8 cellular contexts compared by ENCODE assay signal in the genomic region with DNA sequence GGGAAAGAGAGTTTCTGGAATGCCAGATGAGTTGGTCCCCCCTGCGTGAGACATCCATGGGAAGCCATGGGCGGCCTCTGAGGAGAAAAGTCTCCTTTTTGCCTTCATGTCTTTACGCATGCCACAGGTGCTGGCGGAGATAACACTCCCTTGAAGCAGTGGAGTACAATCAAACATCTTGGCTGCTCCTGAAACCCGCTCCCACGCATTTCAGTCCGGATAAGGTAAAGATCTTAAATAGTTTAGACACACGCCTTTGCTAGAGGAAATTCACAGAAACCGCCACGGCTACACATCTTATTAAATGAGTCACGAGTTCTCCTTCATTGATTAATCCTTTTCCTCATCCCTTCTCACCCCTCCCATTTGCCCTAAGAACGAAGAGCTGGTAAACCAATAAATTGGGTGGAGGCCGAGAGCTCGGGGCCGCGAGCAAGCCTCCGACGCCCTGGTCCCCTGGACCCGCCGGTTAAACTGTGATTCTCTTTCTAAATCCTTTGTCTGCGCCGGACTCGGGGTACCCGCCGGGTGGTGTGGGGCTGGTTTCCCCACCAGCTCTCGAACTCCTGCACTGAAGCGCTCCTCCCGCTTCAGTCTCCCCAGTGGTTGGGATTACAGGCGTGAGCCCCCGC. TPM values are rescaled to one million over a fixed set of nuclear protein-coding genes. Genes with fewer than 3 reads are reported as not detected.
DNase-seq lines count a peak whose midpoint lies in the region; ATAC-seq and TF ChIP-seq lines count a peak whose summit lies in the region.

No MANE protein-coding gene starts in this region.

- H4K8ac ChIP-seq in IMR-90 (ENCODE audit: low read depth in 2 of 2, low read length in 2 of 2) = peak overlapping the region in 1 of 2 experiments; percentile 24; a peak in 2 of 4 replicates

- H3K4me3 ChIP-seq in IMR-90 (ENCODE audit: insufficient read depth, low read depth, low read length) = peak overlapping the region; percentile 60

- H3K9me3 ChIP-seq in IMR-90 (ENCODE audit: control insufficient read depth, insufficient read depth, low read length) = no peaks in the 10 kb centered on the region

- no peak overlapping the region for H2BK5ac ChIP-seq in IMR-90 (ENCODE audit: low read depth, low read length, poor library complexity, severe bottlenecking)

- no peak overlapping the region for H2AK5ac ChIP-seq in IMR-90 (ENCODE audit: low read depth, low read length)

- H3K4me1 ChIP-seq in IMR-90 (ENCODE audit: control insufficient read depth, insufficient read depth, low read length) = no peaks in the 10 kb centered on the region; the same call in 1 of the 2 replicates

- CTCF ChIA-PET in IMR-90 (lab: Yijun Ruan, JAX) = no interaction called here

- H3K27ac Mint-ChIP-seq in activated naive CD4-positive, alpha-beta T cell treated with anti-CD3 and anti-CD28 coated beads, Interleukin-2, amount 50 U/mL, for 72 hours = no peak overlapping the region

- peak overlapping the region; percentile 84 for H2AK9ac ChIP-seq in IMR-90 (replicated peaks; ENCODE audit: low read depth, low read length, poor library complexity)

- peak overlapping the region; percentile 81 for H3K4me2 ChIP-seq in IMR-90 (ENCODE audit: low read depth, low read length)

- intact Hi-C loops in IMR-90 (cut with micrococcal nuclease) = no loop called here

- dilution Hi-C loops in IMR-90 (cut with HindIII; ENCODE audit: low sequenced_read_pairs, unreplicated experiment) = no loop called here

- peak overlapping the region; percentile 59 for H3K9ac ChIP-seq in IMR-90 (ENCODE audit: low read depth, low read length)

- no TSS peak for BruUV-seq in IMR-90 (replicated peaks; lab: Mats Ljungman, UMichigan)

- H3K56ac ChIP-seq in IMR-90 (ENCODE audit: extremely low read depth, insufficient read depth, low read length) = no peak overlapping the region

- peak overlapping the region; percentile 28 for H3K27ac ChIP-seq in IMR-90 (ENCODE audit: insufficient read depth, low read length)

- no peak overlapping the region for H2BK120ac ChIP-seq in IMR-90 (ENCODE audit: low read depth, low read length)

- peaks cover 19 to 21% of the 10 kb centered on the region in 2 donors for H3K36me3 Mint-ChIP-seq in activated naive CD4-positive, alpha-beta T cell treated with anti-CD3 and anti-CD28 coated beads, Interleukin-2, amount 50 U/mL, for 72 hours

- no peaks in the 10 kb centered on the region for H3K27me3 ChIP-seq in IMR-90 (ENCODE audit: control insufficient read depth, insufficient read depth, low read length)

- peaks cover 0 to 7% of the 10 kb centered on the region in 2 experiments; a peak in 1 of 4 replicates for H3K79me1 ChIP-seq in IMR-90 (ENCODE audit: low read depth in 1 of 2, low read length in 2 of 2)

- H3K14ac ChIP-seq in IMR-90 (replicated peaks; ENCODE audit: low read depth, low read length) = peak overlapping the region; percentile 38; the same call in 1 of the 2 replicates

- H2AFZ ChIP-seq in IMR-90 (replicated peaks; ENCODE audit: low read length, poor library complexity) = peak overlapping the region; percentile 100

- H2BK20ac ChIP-seq in IMR-90 (ENCODE audit: low read depth, low read length) = no peak overlapping the region

- 0 out of 2 replicates have a peak overlapping the region, but pooled peaks have one; percentile 9 for H4K91ac ChIP-seq in IMR-90 (ENCODE audit: insufficient read depth, low read depth, low read length)

- TF ChIP-seq RAD21 in IMR-90 (IDR thresholded peaks at IDR 0.05; ENCODE audit: low read length) = no peak

- H2BK15ac ChIP-seq in IMR-90 (ENCODE audit: low read depth, low read length) = no peak overlapping the region

- no peak overlapping the region; the same call in 1 of the 2 replicates for H4K5ac ChIP-seq in IMR-90 (ENCODE audit: low read depth, low read length)

- DNase-seq in IMR-90 (peak; percentile 6), iPS-NIHi7 (ENCODE audit: extremely low spot score) (peak; percentile 9), NCI-H1417 (lab: John Stamatoyannopoulos, UW) (no peak), NOMO-1 (lab: John Stamatoyannopoulos, UW; ENCODE audit: unreplicated experiment in 2 of 2) (no peak)
- no peak for DNase-seq in activated naive CD4-positive, alpha-beta T cell treated with anti-CD3 and anti-CD28 coated beads, Interleukin-2, amount 50 U/mL, for 72 hours (ENCODE audit: low spot score in 2 of 2)
- DNase-seq in stimulated activated CD4-positive, alpha-beta T cell treated with anti-CD3 and anti-CD28 coated beads, Interleukin-12 subunit alpha, Interleukin-12 subunit beta, amount 100 ng/mL, for 48 hours (ENCODE audit: low read depth in 2 of 3, low spot score in 1 of 3) = peak; percentile 38 to 46 (median 40)

- no peaks in the 10 kb centered on the region; the same call in 1 of the 2 replicates for H4K20me1 ChIP-seq in IMR-90 (ENCODE audit: insufficient read depth, low read length)

- TF ChIP-seq POLR2A in IMR-90 (IDR thresholded peaks at IDR 0.05; ENCODE audit: low read depth, low read length) = no peak

- H3K4ac ChIP-seq in IMR-90 (ENCODE audit: low read depth, low read length) = peak overlapping the region; percentile 46; the same call in 1 of the 2 replicates

- H3K23ac ChIP-seq in IMR-90 (ENCODE audit: low read depth, low read length) = no peak overlapping the region

- H3K36me3 ChIP-seq in IMR-90 (ENCODE audit: control insufficient read depth, insufficient read depth, low read length) = no peaks in the 10 kb centered on the region

- peaks cover 5 to 6% of the 10 kb centered on the region in 2 donors for H3K9me3 Mint-ChIP-seq in activated naive CD4-positive, alpha-beta T cell treated with anti-CD3 and anti-CD28 coated beads, Interleukin-2, amount 50 U/mL, for 72 hours

- in situ Hi-C loops in IMR-90 (cut with MboI; ENCODE audit: low sequenced_read_pairs) = no loop called here

- no peaks in the 10 kb centered on the region; the same call in 1 of the 2 replicates for H3K9me1 ChIP-seq in IMR-90 (ENCODE audit: insufficient read depth, low read length)

- POLR2A ChIA-PET in IMR-90 (lab: Charles Lee; ENCODE audit: unreplicated experiment) = no interaction called here

- no peak overlapping the region for H3K18ac ChIP-seq in IMR-90 (ENCODE audit: low read depth, low read length)

- TF ChIP-seq CTCF in IMR-90 (conservative IDR thresholded peaks at IDR 0.05; ENCODE audit: low read depth, low read length) = no peak

- ATAC-seq in IMR-90 (ENCODE audit: low read depth) (no peak; the same call in 1 of the 2 replicates), HG02884 (IDR thresholded peaks at IDR 0.05; ENCODE audit: unreplicated experiment) (no peak), HG03025 (IDR thresholded peaks at IDR 0.05; ENCODE audit: low FRiP score, unreplicated experiment) (no peak)
- ATAC-seq in activated naive CD4-positive, alpha-beta T cell treated with anti-CD3 and anti-CD28 coated beads, Interleukin-2, amount 50 U/mL, for 72 hours = peak; percentile 69 to 74

- 31% methylated on average over 10 of the region's 30 CpGs; no CpG with 5 or more reads in 1 of the 2 experiments for WGBS in IMR-90 (ENCODE audit: extremely low coverage in 2 of 2, insufficient read length in 1 of 2), 2 experiments

TF ChIP-seq in IMR-90, 13 proteins besides CTCF, POLR2A, EP300 and RAD21:
- TF ChIP-seq BHLHE40 (IDR thresholded peaks at IDR 0.05; ENCODE audit: low read depth, low read length) (no peak), MAZ (IDR thresholded peaks at IDR 0.05; ENCODE audit: borderline replicate concordance, low read depth, low read length) (no peak), NFE2L2 (IDR thresholded peaks at IDR 0.05; ENCODE audit: low read depth, low read length) (no peak), FOS (IDR thresholded peaks at IDR 0.05; ENCODE audit: low read depth, low read length) (no peak), RCOR1 (IDR thresholded peaks at IDR 0.05; ENCODE audit: insufficient replicate concordance, low read length) (no peak), RFX5 (IDR thresholded peaks at IDR 0.05; ENCODE audit: low read depth, low read length) (no peak), MAFK (IDR thresholded peaks at IDR 0.05; ENCODE audit: low read depth, low read length) (no peak), MXI1 (IDR thresholded peaks at IDR 0.05; ENCODE audit: borderline replicate concordance, low read depth, low read length) (no peak)
- TF ChIP-seq, protein P1, sequence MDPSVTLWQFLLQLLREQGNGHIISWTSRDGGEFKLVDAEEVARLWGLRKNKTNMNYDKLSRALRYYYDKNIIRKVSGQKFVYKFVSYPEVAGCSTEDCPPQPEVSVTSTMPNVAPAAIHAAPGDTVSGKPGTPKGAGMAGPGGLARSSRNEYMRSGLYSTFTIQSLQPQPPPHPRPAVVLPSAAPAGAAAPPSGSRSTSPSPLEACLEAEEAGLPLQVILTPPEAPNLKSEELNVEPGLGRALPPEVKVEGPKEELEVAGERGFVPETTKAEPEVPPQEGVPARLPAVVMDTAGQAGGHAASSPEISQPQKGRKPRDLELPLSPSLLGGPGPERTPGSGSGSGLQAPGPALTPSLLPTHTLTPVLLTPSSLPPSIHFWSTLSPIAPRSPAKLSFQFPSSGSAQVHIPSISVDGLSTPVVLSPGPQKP (IDR thresholded peaks at IDR 0.05; ENCODE audit: borderline replicate concordance, low read depth, low read length) = no peak
- TF ChIP-seq, protein P2, sequence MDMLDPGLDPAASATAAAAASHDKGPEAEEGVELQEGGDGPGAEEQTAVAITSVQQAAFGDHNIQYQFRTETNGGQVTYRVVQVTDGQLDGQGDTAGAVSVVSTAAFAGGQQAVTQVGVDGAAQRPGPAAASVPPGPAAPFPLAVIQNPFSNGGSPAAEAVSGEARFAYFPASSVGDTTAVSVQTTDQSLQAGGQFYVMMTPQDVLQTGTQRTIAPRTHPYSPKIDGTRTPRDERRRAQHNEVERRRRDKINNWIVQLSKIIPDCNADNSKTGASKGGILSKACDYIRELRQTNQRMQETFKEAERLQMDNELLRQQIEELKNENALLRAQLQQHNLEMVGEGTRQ (IDR thresholded peaks at IDR 0.05; ENCODE audit: low read depth, low read length) = no peak

RNA-seq across cellular contexts. Expression of a gene that starts 6.6 kb away (rescaled TPM):
- total RNA-seq in IMR-90 (2012; rRNA removed) = 10.8 and 14.2 TPM in 2 replicates
- polyA plus RNA-seq in IMR-90 (2012; rRNA removed) = 3.4 and 3.8 TPM in 2 replicates
- 1.3 and 1.4 TPM in 2 replicates for polyA plus RNA-seq in IMR-90 (2012; cell fraction: cytosol; rRNA removed)
- 2.1 and 2.2 TPM in 2 replicates for polyA plus RNA-seq in IMR-90 (2012; cell fraction: nucleus; rRNA removed; ENCODE audit: low replicate concordance)
- total RNA-seq in activated naive CD4-positive, alpha-beta T cell treated with anti-CD3 and anti-CD28 coated beads, Interleukin-2, amount 50 U/mL, for 72 hours = 10 to 100 TPM in 1 of 2 donors, 1 to 10 TPM in 1; 6.2 to 10.1 TPM

RNA-seq across cellular contexts. Expression of a gene that starts 32.1 kb away (rescaled TPM):
- 4.5 and 5.6 TPM in 2 replicates for total RNA-seq in IMR-90 (2012; rRNA removed)
- polyA plus RNA-seq in IMR-90 (2012; rRNA removed) = 1.2 and 1.8 TPM in 2 replicates
- polyA plus RNA-seq in IMR-90 (2012; cell fraction: cytosol; rRNA removed) = 0.19 and 0.33 TPM in 2 replicates
- 0.10 and 1.0 TPM in 2 replicates for polyA plus RNA-seq in IMR-90 (2012; cell fraction: nucleus; rRNA removed; ENCODE audit: low replicate concordance)
- total RNA-seq in activated naive CD4-positive, alpha-beta T cell treated with anti-CD3 and anti-CD28 coated beads, Interleukin-2, amount 50 U/mL, for 72 hours = 1 to 10 TPM; 3.2 to 4.5 TPM

Comparison
In these comparisons a context has a peak if more than half of its experiments do, and no peak if none do; other contexts are left out.
1. ATAC-seq: peak in activated naive CD4-positive, alpha-beta T cell treated with anti-CD3 and anti-CD28 coated beads, Interleukin-2, amount 50 U/mL, for 72 hours (2 of 2); none in IMR-90 (single experiment), HG02884 (single experiment) and HG03025 (single experiment).
2. DNase-seq: peak in IMR-90 (single experiment), iPS-NIHi7 (single experiment) and stimulated activated CD4-positive, alpha-beta T cell treated with anti-CD3 and anti-CD28 coated beads, Interleukin-12 subunit alpha, Interleukin-12 subunit beta, amount 100 ng/mL, for 48 hours (3 of 3); none in activated naive CD4-positive, alpha-beta T cell treated with anti-CD3 and anti-CD28 coated beads, Interleukin-2, amount 50 U/mL, for 72 hours (0 of 2), NCI-H1417 (0 of 3) and NOMO-1 (0 of 2).